ENCODE assay signal across 26 cellular contexts in genomic region chr4:66653937-66654336, GRCh38.
DNase-seq lines count a peak whose midpoint lies in the region; ATAC-seq and TF ChIP-seq lines count a peak whose summit lies in the region.
"Had no signal": no experiment of that assay in that cellular context is flagged by ENCODE, and none has a peak within 500 bp of the region (broad histone marks: within the 10 kb centered on the region; RNA-seq: fewer than 3 reads in every experiment).

No MANE protein-coding gene starts in this region.

- H3K27ac Mint-ChIP-seq in immature natural killer cell, result no peak overlapping the region
- H3K27ac Mint-ChIP-seq: CD8-positive, alpha-beta T cell had no signal

- DNase-seq in GM03348 (ENCODE audit: low spot score) (peak; percentile 2), dedifferentiated amniotic fluid mesenchymal stem cell (ENCODE audit: extremely low spot score) (peak; percentile 54), fibroblast of the aortic adventitia (ENCODE audit: low read depth) (peak; percentile 62), immature natural killer cell (no peak), HuH-7 (ENCODE audit: low spot score) (no peak)
- DNase-seq: C1 segment of cervical spinal cord; Caco-2; CD8-positive, alpha-beta T cell; GF-D8; IMR-90; KG1; MG63; NCI-H1105 treated with DMSO at 0.1 percent for 48 hours; NCI-H146; NCI-H1930; NCI-H446; NCI-H524 treated with DMSO at 0.1 percent for 48 hours; NCI-H82; PC-9; SJCRH30 had no signal

- H3K9me3 Mint-ChIP-seq in immature natural killer cell, result peaks cover 6 to 26% (median 12%) of the 10 kb centered on the region in 6 donors

- H3K4me3 ChIP-seq in fibroblast of the aortic adventitia (ENCODE audit: low read depth, low read length) (no peak overlapping the region), skeletal muscle satellite cell (ENCODE audit: low read length) (no peak overlapping the region)
- H3K4me3 ChIP-seq: A549, MG63, PC-9, SJCRH30 had no signal

- H3K4me1 ChIP-seq in skeletal muscle satellite cell (ENCODE audit: control insufficient read depth, insufficient read depth, low read length), result peaks cover 7% of the 10 kb centered on the region
- H3K4me1 ChIP-seq: A549, Caco-2, SJCRH30 had no signal

- ATAC-seq in GM18867 (IDR thresholded peaks at IDR 0.05; ENCODE audit: unreplicated experiment), result no peak
- ATAC-seq in GM21723 (IDR thresholded peaks at IDR 0.05; ENCODE audit: unreplicated experiment), result no peak
- ATAC-seq: A549; CD8-positive, alpha-beta T cell; Right ventricle myocardium inferior; SK-N-SH treated with all-trans-retinoic acid at 6 μM for 48 hours had no signal

- H3K9me3 ChIP-seq in skeletal muscle satellite cell (replicated peaks; ENCODE audit: low read length), result no peaks in the 10 kb centered on the region
- H3K9me3 ChIP-seq: A549, Caco-2, MG63, SJCRH30 had no signal

- no peaks in the 10 kb centered on the region for H3K4me1 Mint-ChIP-seq in immature natural killer cell

- no peak overlapping the region for H3K9ac ChIP-seq in skeletal muscle satellite cell (ENCODE audit: low read depth, low read length)

- peaks cover 0 to 1% (median 0%) of the 10 kb centered on the region in 3 donors for H3K27me3 Mint-ChIP-seq in immature natural killer cell (ENCODE audit: low read depth in 3 of 3)

- H3K27me3 ChIP-seq in skeletal muscle satellite cell (ENCODE audit: control insufficient read depth, insufficient read depth, low read length), result no peaks in the 10 kb centered on the region
- H3K27me3 ChIP-seq: MG63, SJCRH30 had no signal

- H3K36me3 ChIP-seq in skeletal muscle satellite cell (ENCODE audit: insufficient read depth, low read length), result no peaks in the 10 kb centered on the region
- H3K36me3 ChIP-seq: MG63, SJCRH30 had no signal

- no peak overlapping the region for H3K4me3 Mint-ChIP-seq in immature natural killer cell
- H3K4me3 Mint-ChIP-seq: CD8-positive, alpha-beta T cell had no signal

- no peaks in the 10 kb centered on the region for H3K36me3 Mint-ChIP-seq in immature natural killer cell
- H3K36me3 Mint-ChIP-seq: CD8-positive, alpha-beta T cell had no signal

- peak overlapping the region; percentile 29 for H3K4me2 ChIP-seq in skeletal muscle satellite cell (ENCODE audit: low read length)
- H3K4me2 ChIP-seq: A549, PC-9 had no signal

- TF ChIP-seq CTCF in fibroblast of the aortic adventitia (IDR thresholded peaks at IDR 0.05; ENCODE audit: insufficient read depth, low read length), result no peak

Comparison
In these comparisons a context has a peak if more than half of its experiments do, and no peak if none do; other contexts are left out.
1. DNase-seq: peak in GM03348 (single experiment), dedifferentiated amniotic fluid mesenchymal stem cell (single experiment) and fibroblast of the aortic adventitia (single experiment); none in immature natural killer cell (0 of 3) and HuH-7 (single experiment).